In the genomic region with DNA sequence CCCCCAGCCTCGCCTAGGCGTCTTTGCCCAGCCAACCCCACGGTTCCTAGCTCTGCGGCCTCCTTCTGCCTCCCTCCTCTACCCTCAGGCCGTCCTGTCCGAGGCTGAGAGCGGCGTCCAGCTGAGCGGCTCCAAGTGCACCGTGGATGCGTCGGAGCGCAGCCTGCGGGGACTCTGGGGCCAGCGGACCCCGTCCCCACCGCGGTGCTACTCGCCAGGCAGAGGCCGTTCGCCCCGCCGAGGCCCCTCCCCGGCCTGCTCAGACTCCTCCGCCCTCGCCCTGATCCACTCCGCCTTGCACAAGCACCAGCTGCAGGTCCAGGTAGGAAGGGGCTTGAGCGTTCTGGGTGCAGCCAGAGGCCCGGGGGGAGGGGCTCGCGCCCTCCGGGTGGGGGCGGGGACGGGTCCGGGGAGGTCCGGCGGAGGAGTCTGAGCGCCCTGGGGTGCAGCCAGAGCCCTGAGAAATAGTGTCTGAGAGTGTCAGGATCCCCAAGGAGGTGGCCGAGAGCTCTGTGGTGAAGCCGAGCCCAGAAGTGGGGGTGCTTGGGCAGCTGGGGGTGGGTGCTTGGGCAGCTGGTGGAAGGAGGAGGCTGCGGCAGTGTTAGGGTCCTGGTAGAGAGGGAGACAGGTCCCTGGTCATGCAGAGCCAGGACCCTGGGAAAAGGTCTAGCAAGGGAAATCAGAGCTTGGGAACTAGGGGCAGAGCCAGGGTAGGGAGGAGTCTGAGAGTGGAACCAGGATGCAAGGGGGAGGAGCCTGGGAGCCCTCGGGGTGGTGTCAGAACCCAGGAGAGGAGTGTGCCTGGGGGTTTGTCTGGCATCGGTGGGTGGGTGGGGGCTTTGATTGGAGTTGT, we compare ENCODE assay signal across 9 cellular contexts. TPM values are rescaled to one million over a fixed set of nuclear protein-coding genes. Genes with fewer than 3 reads are reported as not detected.
A peak's percentile ranks its signal among the peaks of the same experiment; 100 is the strongest.
DNase-seq lines count a peak whose midpoint lies in the region; ATAC-seq and TF ChIP-seq lines count a peak whose summit lies in the region.
"Had no signal": no experiment of that assay in that cellular context is flagged by ENCODE, and none has a peak within 500 bp of the region (broad histone marks: within the 10 kb centered on the region; RNA-seq: fewer than 3 reads in every experiment).

No MANE protein-coding gene starts in this region.

- H3K36me3 ChIP-seq in rectal smooth muscle tissue (ENCODE audit: control insufficient read depth, insufficient read depth, low read length) (no peaks in the 10 kb centered on the region), OCI-LY7 (ENCODE audit: insufficient read depth, low read length) (no peaks in the 10 kb centered on the region)

- TF ChIP-seq CTCF in H9 (conservative IDR thresholded peaks at IDR 0.05) (no peak), OCI-LY7 (conservative IDR thresholded peaks at IDR 0.05; ENCODE audit: low read length) (no peak)

- peak overlapping the region; percentile 68 to 84 for H3K4me3 Mint-ChIP-seq in H9
- peak overlapping the region; percentile 28 for H3K4me3 Mint-ChIP-seq in activated naive CD8-positive, alpha-beta T cell treated with anti-CD3 and anti-CD28 coated beads, Interleukin-2, amount 10 ng/mL, durations not matched to agents 7 days and 5 days

- peak overlapping the region; percentile 34 for H3K4me3 ChIP-seq in right cardiac atrium (ENCODE audit: low read length)
- peak overlapping the region; percentile 47 for H3K4me3 ChIP-seq in rectal smooth muscle tissue (ENCODE audit: low read length)
- no peak overlapping the region for H3K4me3 ChIP-seq in OCI-LY7 (ENCODE audit: low read depth, low read length, poor library complexity, severe bottlenecking)

- no peak overlapping the region for H3K14ac ChIP-seq in H9 (ENCODE audit: insufficient read depth, low read length)

- H3K27ac ChIP-seq in H9 (ENCODE audit: insufficient read length, low read depth, low read length), result no peak overlapping the region
- no peak overlapping the region for H3K27ac ChIP-seq in right cardiac atrium (ENCODE audit: low read length)
- H3K27ac ChIP-seq in rectal smooth muscle tissue (ENCODE audit: low read depth, low read length), result no peak overlapping the region
- H3K27ac ChIP-seq in OCI-LY7 (ENCODE audit: low read depth, low read length, poor library complexity, severe bottlenecking), result no peak overlapping the region

- H2BK120ac ChIP-seq in H9 (ENCODE audit: low read depth, low read length, poor library complexity, severe bottlenecking), result no peak overlapping the region

- no peak overlapping the region for H2AK5ac ChIP-seq in H9 (ENCODE audit: insufficient read length, low read length)

- H3K27me3 ChIP-seq in H9 (ENCODE audit: insufficient read depth, low read length), result no peaks in the 10 kb centered on the region; the same call in 1 of the 2 replicates
- H3K27me3 ChIP-seq in right cardiac atrium (ENCODE audit: control insufficient read depth, insufficient read depth), result no peaks in the 10 kb centered on the region
- no peaks in the 10 kb centered on the region for H3K27me3 ChIP-seq in rectal smooth muscle tissue (ENCODE audit: control insufficient read depth, insufficient read depth, low read length)

- DNase-seq in H9, result peak; percentile 80
- no peak for DNase-seq in activated naive CD8-positive, alpha-beta T cell treated with anti-CD3 and anti-CD28 coated beads, Interleukin-2, amount 10 ng/mL, durations not matched to agents 7 days and 5 days
- DNase-seq in right cardiac atrium, result peak; percentile 28 to 62 (median 54)
- no peak for DNase-seq in AML-193 (lab: John Stamatoyannopoulos, UW)
- no peak for DNase-seq in OCI-LY7 (ENCODE audit: low spot score)
- DNase-seq: occipital lobe had no signal

- H3K4me1 ChIP-seq in H9 (ENCODE audit: insufficient read depth, low read length), result no peaks in the 10 kb centered on the region
- H3K4me1 ChIP-seq in right cardiac atrium (ENCODE audit: control insufficient read depth, insufficient read depth, low read length), result no peaks in the 10 kb centered on the region
- H3K4me1 ChIP-seq in rectal smooth muscle tissue (ENCODE audit: control insufficient read depth, insufficient read depth, low read length), result no peaks in the 10 kb centered on the region
- no peaks in the 10 kb centered on the region for H3K4me1 ChIP-seq in OCI-LY7 (ENCODE audit: insufficient read depth, low read length, poor library complexity, severe bottlenecking)

- CTCF ChIA-PET in OCI-LY7 (lab: Charles Lee; ENCODE audit: unreplicated experiment), result no interaction called here

- H3K79me1 ChIP-seq in H9 (ENCODE audit: insufficient read depth, low read depth, low read length, poor library complexity, severe bottlenecking), result no peaks in the 10 kb centered on the region

- WGBS in H9 (ENCODE audit: extremely low coverage, insufficient read length, low lambda C conversion rate), result no CpG with 5 or more reads among the region's 43 CpGs
- WGBS in right cardiac atrium, result 7% methylated on average over 43 of the region's 43 CpGs

- H3K9me2 ChIP-seq in OCI-LY7 (ENCODE audit: insufficient read depth, low read length), result no peaks in the 10 kb centered on the region

- H3K36me3 Mint-ChIP-seq in H9 (ENCODE audit: insufficient read depth in 1 of 3, low read depth in 3 of 3), result no peaks in the 10 kb centered on the region; a peak in 1 of 7 replicates
- H3K36me3 Mint-ChIP-seq in activated naive CD8-positive, alpha-beta T cell treated with anti-CD3 and anti-CD28 coated beads, Interleukin-2, amount 10 ng/mL, durations not matched to agents 7 days and 5 days, result no peaks in the 10 kb centered on the region

- H2BK20ac ChIP-seq in H9 (ENCODE audit: low read depth, low read length, poor library complexity, severe bottlenecking), result no peak overlapping the region

- no peak for ATAC-seq in activated naive CD8-positive, alpha-beta T cell treated with anti-CD3 and anti-CD28 coated beads, Interleukin-2, amount 10 ng/mL, durations not matched to agents 7 days and 5 days (ENCODE audit: low read depth)
- ATAC-seq in right cardiac atrium (peak; percentile 22 to 68), HG03159 (IDR thresholded peaks at IDR 0.05; ENCODE audit: unreplicated experiment) (no peak), HG03378 (IDR thresholded peaks at IDR 0.05; ENCODE audit: unreplicated experiment) (no peak)

- H4K91ac ChIP-seq in H9 (ENCODE audit: insufficient read length, low read depth, low read length), result no peak overlapping the region

- H2BK12ac ChIP-seq in H9 (ENCODE audit: insufficient read length, low read depth, low read length), result no peak overlapping the region

- no peaks in the 10 kb centered on the region; the same call in 1 of the 2 replicates for H3K79me2 ChIP-seq in H9 (ENCODE audit: insufficient read depth, low read length)
- no peaks in the 10 kb centered on the region for H3K79me2 ChIP-seq in OCI-LY7 (ENCODE audit: insufficient read depth, low read depth, low read length)

- H3T11ph ChIP-seq in H9 (ENCODE audit: low read length), result no peak overlapping the region

- peak overlapping the region; percentile 22 for H3K4me2 ChIP-seq in H9 (ENCODE audit: insufficient read depth, insufficient read length, low read length)
- no peak overlapping the region for H3K4me2 ChIP-seq in OCI-LY7 (ENCODE audit: low read length)

- no peak overlapping the region for H3K9ac ChIP-seq in H9 (ENCODE audit: extremely low read depth, insufficient read length, low read length)
- no peak overlapping the region for H3K9ac ChIP-seq in rectal smooth muscle tissue (ENCODE audit: low read length)

- H3K27me3 Mint-ChIP-seq in H9 (ENCODE audit: low read depth), result peaks cover 33% of the 10 kb centered on the region
- peaks cover 46% of the 10 kb centered on the region for H3K27me3 Mint-ChIP-seq in activated naive CD8-positive, alpha-beta T cell treated with anti-CD3 and anti-CD28 coated beads, Interleukin-2, amount 10 ng/mL, durations not matched to agents 7 days and 5 days

- no peaks in the 10 kb centered on the region for H4K20me1 ChIP-seq in H9 (ENCODE audit: control insufficient read depth, insufficient read depth, insufficient read length)
- no peaks in the 10 kb centered on the region for H4K20me1 ChIP-seq in OCI-LY7 (ENCODE audit: insufficient read depth, low read length)

- H2AFZ ChIP-seq in H9 (ENCODE audit: low read length) (no peak overlapping the region), OCI-LY7 (ENCODE audit: low read length) (no peak overlapping the region)

- no peak overlapping the region for H3K4ac ChIP-seq in H9 (ENCODE audit: low read depth, low read length)

- H3K23me2 ChIP-seq in H9 (ENCODE audit: insufficient read length, low read depth, low read length, poor library complexity, severe bottlenecking), result no peaks in the 10 kb centered on the region

- H2BK15ac ChIP-seq in H9 (ENCODE audit: low read depth, low read length), result no peak overlapping the region

- H3K9me3 Mint-ChIP-seq in H9, result no peaks in the 10 kb centered on the region
- H3K9me3 Mint-ChIP-seq in activated naive CD8-positive, alpha-beta T cell treated with anti-CD3 and anti-CD28 coated beads, Interleukin-2, amount 10 ng/mL, durations not matched to agents 7 days and 5 days, result no peaks in the 10 kb centered on the region

- H3K4me1 Mint-ChIP-seq in H9, result peaks cover 11 to 31% of the 10 kb centered on the region in 2 experiments
- H3K4me1 Mint-ChIP-seq in activated naive CD8-positive, alpha-beta T cell treated with anti-CD3 and anti-CD28 coated beads, Interleukin-2, amount 10 ng/mL, durations not matched to agents 7 days and 5 days, result peaks cover 12% of the 10 kb centered on the region

- H3K9me3 ChIP-seq in H9 (ENCODE audit: control insufficient read depth, low read depth, low read length) (no peaks in the 10 kb centered on the region), right cardiac atrium (ENCODE audit: control insufficient read depth, low read length) (no peaks in the 10 kb centered on the region), OCI-LY7 (ENCODE audit: low read length) (no peaks in the 10 kb centered on the region)

- no peak overlapping the region for H2BK5ac ChIP-seq in H9 (ENCODE audit: insufficient read length, low read length)

- BruUV-seq in OCI-LY7 (replicated peaks; lab: Mats Ljungman, UMichigan), result no TSS peak

- H4K8ac ChIP-seq in H9 (replicated peaks; ENCODE audit: insufficient read length, low read depth, low read length), result no peak overlapping the region

- H3K27ac Mint-ChIP-seq in H9, result peak overlapping the region; percentile 72 to 84 (median 75); a peak in 3 of 7 replicates
- no peak overlapping the region for H3K27ac Mint-ChIP-seq in activated naive CD8-positive, alpha-beta T cell treated with anti-CD3 and anti-CD28 coated beads, Interleukin-2, amount 10 ng/mL, durations not matched to agents 7 days and 5 days

- POLR2A ChIA-PET in activated naive CD8-positive, alpha-beta T cell treated with anti-CD3 and anti-CD28 coated beads, Interleukin-2, amount 10 ng/mL, durations not matched to agents 7 days and 5 days (lab: Charles Lee), result no interaction called here
- POLR2A ChIA-PET in OCI-LY7 (lab: Charles Lee), result no interaction called here

- H3K56ac ChIP-seq in H9 (ENCODE audit: insufficient read length, low read depth, low read length), result no peak overlapping the region

- no peak overlapping the region for H3K23ac ChIP-seq in H9 (ENCODE audit: insufficient read length, low read depth, low read length)

- H4K5ac ChIP-seq in H9 (ENCODE audit: insufficient read length, low read depth, low read length), result no peak overlapping the region

- intact Hi-C loops in right cardiac atrium (cut with DNase I), result no loop called here
- intact Hi-C loops in OCI-LY7 (cut with micrococcal nuclease; ENCODE audit: unreplicated experiment), result no loop called here

- H3K18ac ChIP-seq in H9 (ENCODE audit: insufficient read length, low read depth, low read length), result peak overlapping the region; percentile 69

RNA-seq across cellular contexts. Expression of a gene that starts 3.2 kb away (rescaled TPM):
- total RNA-seq in H9 (2021), result 15.8 and 16.2 TPM in 2 replicates
- 10 to 100 TPM in 1 of 2 experiments, 1 to 10 TPM in 1; 8.5 to 12.3 TPM for total RNA-seq in activated naive CD8-positive, alpha-beta T cell treated with anti-CD3 and anti-CD28 coated beads, Interleukin-2, amount 10 ng/mL, durations not matched to agents 7 days and 5 days
- 1 to 10 TPM; 3.4 to 7.9 (median 5.8) TPM for total RNA-seq in right cardiac atrium
- 1.9 TPM for polyA plus RNA-seq in right cardiac atrium
- total RNA-seq in OCI-LY7 (2014; rRNA removed; shearing (Covaris generic)), result not detected in 2 replicates
- total RNA-seq in OCI-LY7 (2022), result 0.89 and 1.0 TPM in 2 replicates

Comparison
In these comparisons a context has a peak if more than half of its experiments do, and no peak if none do; other contexts are left out.
1. DNase-seq: peak in H9 (single experiment) and right cardiac atrium (3 of 3); none in activated naive CD8-positive, alpha-beta T cell treated with anti-CD3 and anti-CD28 coated beads, Interleukin-2, amount 10 ng/mL, durations not matched to agents 7 days and 5 days (single experiment), AML-193 (0 of 2) and OCI-LY7 (single experiment).
2. ATAC-seq: peak in right cardiac atrium (2 of 2); none in activated naive CD8-positive, alpha-beta T cell treated with anti-CD3 and anti-CD28 coated beads, Interleukin-2, amount 10 ng/mL, durations not matched to agents 7 days and 5 days (single experiment), HG03159 (single experiment) and HG03378 (single experiment).